10 cellular contexts compared by ENCODE assay signal in genomic region chr10:86364551-86365345, GRCh38. TPM values are rescaled to one million over a fixed set of nuclear protein-coding genes. Genes with fewer than 3 reads are reported as not detected.
DNase-seq lines count a peak whose midpoint lies in the region; ATAC-seq and TF ChIP-seq lines count a peak whose summit lies in the region.
"Had no signal": no experiment of that assay in that cellular context is flagged by ENCODE, and none has a peak within 500 bp of the region (broad histone marks: within the 10 kb centered on the region; RNA-seq: fewer than 3 reads in every experiment).

No MANE protein-coding gene starts in this region.

- H3K4me3 ChIP-seq in dorsolateral prefrontal cortex (peak overlapping the region; percentile 53 to 91 (median 79)), aorta (ENCODE audit: low read length in 2 of 2) (no peak overlapping the region)

- intact Hi-C loops in natural killer cell (cut with micrococcal nuclease) = no loop called here
- intact Hi-C loops in dorsolateral prefrontal cortex (cut with DNase I) = loop anchor here (5.0 kb wide), 3 partner anchors 102 to 367 kb away; no protein-coding TSS in a partner anchor
- intact Hi-C loops in aorta (cut with DNase I) = no loop called here

- H3K27ac ChIP-seq in dorsolateral prefrontal cortex (peak overlapping the region in 56 of 59 donors; percentile 6 to 99 (median 92)), aorta (ENCODE audit: low read depth in 1 of 2, low read length in 2 of 2) (no peak overlapping the region)

- ATAC-seq in natural killer cell = no peak
- no peak for ATAC-seq in natural killer cell treated with Interleukin-12 subunit alpha and Interleukin-12 subunit beta and Interleukin-15 and Interleukin-18, amount 100 ng/mL, for 72 hours
- no peak for ATAC-seq in aorta (ENCODE audit: low FRiP score)
- ATAC-seq in HG03342 (IDR thresholded peaks at IDR 0.05; ENCODE audit: unreplicated experiment) = no peak

- H3K36me3 Mint-ChIP-seq in natural killer cell = no peaks in the 10 kb centered on the region
- H3K36me3 Mint-ChIP-seq in natural killer cell treated with Interleukin-12 subunit alpha and Interleukin-12 subunit beta and Interleukin-15 and Interleukin-18, amount 100 ng/mL, for 72 hours = no peaks in the 10 kb centered on the region
- no peaks in the 10 kb centered on the region for H3K36me3 Mint-ChIP-seq in nephron (ENCODE audit: low read depth)

- peaks cover 0 to 3% of the 10 kb centered on the region in 2 donors for H3K4me1 ChIP-seq in aorta (ENCODE audit: control insufficient read depth in 1 of 2, insufficient read depth in 2 of 2, low read length in 2 of 2)

- no peaks in the 10 kb centered on the region for H3K9me3 Mint-ChIP-seq in natural killer cell
- H3K9me3 Mint-ChIP-seq in natural killer cell treated with Interleukin-12 subunit alpha and Interleukin-12 subunit beta and Interleukin-15 and Interleukin-18, amount 100 ng/mL, for 72 hours = no peaks in the 10 kb centered on the region
- H3K9me3 Mint-ChIP-seq in nephron = no peaks in the 10 kb centered on the region
- H3K9me3 Mint-ChIP-seq: T-helper 2 cell treated with Interferon-gamma antibody and Interleukin-4, amounts not matched to agents 5 μg/mL and 100 μg/mL, for 36 hours had no signal

- no peaks in the 10 kb centered on the region for H3K9me3 ChIP-seq in aorta (ENCODE audit: control insufficient read depth, low read length)

- peaks cover 44 to 48% of the 10 kb centered on the region in 2 donors for H3K27me3 Mint-ChIP-seq in natural killer cell (ENCODE audit: low read depth in 2 of 2)
- peaks cover 35 to 44% of the 10 kb centered on the region in 2 donors for H3K27me3 Mint-ChIP-seq in natural killer cell treated with Interleukin-12 subunit alpha and Interleukin-12 subunit beta and Interleukin-15 and Interleukin-18, amount 100 ng/mL, for 72 hours
- H3K27me3 Mint-ChIP-seq in nephron (ENCODE audit: low read depth) = peaks cover 85% of the 10 kb centered on the region

- WGBS in aorta, 2 donors = 6 to 14% methylated on average over 42 to 45 of the region's 45 CpGs

- H3K4me1 Mint-ChIP-seq in natural killer cell (peaks cover 0 to 7% of the 10 kb centered on the region in 2 donors), nephron (peaks cover 12% of the 10 kb centered on the region)
- peaks cover 5 to 7% of the 10 kb centered on the region in 2 donors for H3K4me1 Mint-ChIP-seq in natural killer cell treated with Interleukin-12 subunit alpha and Interleukin-12 subunit beta and Interleukin-15 and Interleukin-18, amount 100 ng/mL, for 72 hours (ENCODE audit: low read depth in 2 of 2)

- TF ChIP-seq CTCF in natural killer cell (IDR thresholded peaks at IDR 0.05) = no peak
- TF ChIP-seq CTCF in dorsolateral prefrontal cortex (IDR thresholded peaks at IDR 0.05 in 54 of 56, conservative IDR thresholded peaks at IDR 0.05 in 2 of 56; ENCODE audit: low read depth in 1 of 56, partially characterized antibody in 56 of 56) = peak in 15 of 56 donors; percentile 8 to 37 (median 14)
- no peak for TF ChIP-seq CTCF in nephron (IDR thresholded peaks at IDR 0.05; ENCODE audit: unreplicated experiment in 3 of 3)

- DNase-seq in natural killer cell (no peak), dorsolateral prefrontal cortex (peak in 7 of 10 donors; percentile 34 to 62 (median 44)), aorta (peak; percentile 50 to 74), DMS153 (lab: John Stamatoyannopoulos, UW) (no peak)
- DNase-seq in natural killer cell treated with Interleukin-12 subunit alpha and Interleukin-12 subunit beta and Interleukin-15 and Interleukin-18, amount 100 ng/mL, for 72 hours (ENCODE audit: low spot score) = no peak
- DNase-seq in stimulated activated CD4-positive, alpha-beta T cell treated with anti-CD3 and anti-CD28 coated beads, Interleukin-2, amount 100 ng/mL, for 48 hours = no peak
- DNase-seq: NCI-H187 treated with DMSO at 0.1 percent for 48 hours had no signal

- H3K27ac Mint-ChIP-seq in natural killer cell (no peak overlapping the region), nephron (no peak overlapping the region)
- no peak overlapping the region for H3K27ac Mint-ChIP-seq in natural killer cell treated with Interleukin-12 subunit alpha and Interleukin-12 subunit beta and Interleukin-15 and Interleukin-18, amount 100 ng/mL, for 72 hours

- H3K27me3 ChIP-seq in dorsolateral prefrontal cortex (peaks cover 0 to 3% (median 0%) of the 10 kb centered on the region in 45 donors), aorta (ENCODE audit: control insufficient read depth in 1 of 2, insufficient read depth in 2 of 2, low read length in 1 of 2) (no peaks in the 10 kb centered on the region)

- H3K36me3 ChIP-seq in aorta (ENCODE audit: control insufficient read depth in 1 of 2, insufficient read depth in 2 of 2, low read length in 1 of 2) = no peaks in the 10 kb centered on the region

- peak overlapping the region; percentile 33 for H3K4me3 Mint-ChIP-seq in natural killer cell
- no peak overlapping the region for H3K4me3 Mint-ChIP-seq in natural killer cell treated with Interleukin-12 subunit alpha and Interleukin-12 subunit beta and Interleukin-15 and Interleukin-18, amount 100 ng/mL, for 72 hours
- peak overlapping the region; percentile 75 to 94 (median 84) for H3K4me3 Mint-ChIP-seq in nephron

RNA-seq across cellular contexts. Expression of gene GRID1, which starts 1.8 kb away (rescaled TPM):
- total RNA-seq in natural killer cell (not detected), dorsolateral prefrontal cortex (10 to 100 TPM; 34.8 to 69.0 (median 50.5) TPM), aorta (1 to 10 TPM; 1.1 to 3.8 TPM)
- not detected for total RNA-seq in natural killer cell treated with Interleukin-12 subunit alpha and Interleukin-12 subunit beta and Interleukin-15 and Interleukin-18, amount 100 ng/mL, for 72 hours
- polyA plus RNA-seq in aorta = not detected

Comparison
In these comparisons a context has a peak if more than half of its experiments do, and no peak if none do; other contexts are left out.
1. DNase-seq: peak in dorsolateral prefrontal cortex (7 of 10) and aorta (2 of 2); none in natural killer cell (single experiment), natural killer cell treated with Interleukin-12 subunit alpha and Interleukin-12 subunit beta and Interleukin-15 and Interleukin-18, amount 100 ng/mL, for 72 hours (single experiment), DMS153 (single experiment) and stimulated activated CD4-positive, alpha-beta T cell treated with anti-CD3 and anti-CD28 coated beads, Interleukin-2, amount 100 ng/mL, for 48 hours (0 of 2).
2. H3K27ac ChIP-seq: peak in dorsolateral prefrontal cortex (56 of 59); none in aorta (0 of 2).
3. H3K4me3 ChIP-seq: peak in dorsolateral prefrontal cortex (59 of 59); none in aorta (0 of 2).
4. RNA of gene GRID1, which starts 1.8 kb away (total RNA-seq): 34.8 to 69.0 TPM in dorsolateral prefrontal cortex; 1.1 to 3.8 TPM in aorta, not detected in natural killer cell and not detected in natural killer cell treated with Interleukin-12 subunit alpha and Interleukin-12 subunit beta and Interleukin-15 and Interleukin-18, amount 100 ng/mL, for 72 hours; every median in the first group is over 4 times any median in the second.
5. intact Hi-C loops: an anchor here in dorsolateral prefrontal cortex (5.0 kb wide); none called in natural killer cell and aorta.